In genomic region chr4:108270466-108271450, GRCh38 we compare ENCODE assay signal across 1 cellular context.
TF ChIP-seq lines count a peak whose summit lies in the region.

No MANE protein-coding gene starts in this region.

TF ChIP-seq in IMR-90, 13 proteins besides CTCF, POLR2A, EP300 and RAD21 (continued from another document):
- no peak for TF ChIP-seq RCOR1 (IDR thresholded peaks at IDR 0.05; ENCODE audit: insufficient replicate concordance, low read length)
- TF ChIP-seq NFE2L2 (IDR thresholded peaks at IDR 0.05; ENCODE audit: low read depth, low read length): peak; percentile 87
TF ChIP-seq in IMR-90: peak in this region for 4.
